ENCODE assay signal across 19 cellular contexts in the genomic region with DNA sequence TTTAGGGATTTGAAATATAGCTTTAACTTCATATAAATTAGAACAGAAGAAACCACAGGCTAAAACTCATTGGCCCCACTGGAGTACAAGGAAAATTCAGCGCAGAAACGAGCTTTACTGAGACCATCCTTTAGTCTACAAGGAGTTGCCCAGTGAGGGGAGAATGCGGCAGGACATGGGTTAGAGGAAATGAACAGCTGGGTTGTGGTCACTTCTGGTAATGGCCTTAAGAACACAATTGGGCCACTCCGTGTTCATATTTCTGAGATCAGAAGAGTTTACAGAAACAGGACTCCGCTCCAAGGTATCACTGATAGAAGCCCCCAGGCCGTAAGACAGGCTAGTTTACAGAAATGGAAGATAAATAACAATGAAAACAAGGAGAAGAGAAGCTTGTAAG.
DNase-seq lines count a peak whose midpoint lies in the region; ATAC-seq and TF ChIP-seq lines count a peak whose summit lies in the region.
"Had no signal": no experiment of that assay in that cellular context is flagged by ENCODE, and none has a peak within 500 bp of the region (broad histone marks: within the 10 kb centered on the region; RNA-seq: fewer than 3 reads in every experiment).

No MANE protein-coding gene starts in this region.

- TF ChIP-seq EP300 in sigmoid colon (IDR thresholded peaks at IDR 0.05), result no peak

- 97 to 98% methylated on average over 6 of the region's 6 CpGs for WGBS in mesodermal cell (ENCODE audit: insufficient coverage in 2 of 2), 2 experiments
- 92 to 94% methylated on average over 6 of the region's 6 CpGs for WGBS in sigmoid colon, 2 donors

- DNase-seq in left ventricle myocardium inferior (no peak), cardiac septum (ENCODE audit: low spot score) (no peak), sigmoid colon (no peak), vagina (ENCODE audit: extremely low spot score in 2 of 2) (no peak), Kasumi-1 (lab: John Stamatoyannopoulos, UW) (no peak), iPS-NIHi11 (ENCODE audit: low spot score) (no peak)
- DNase-seq: activated CD4-positive, alpha-beta T cell treated with anti-CD3 and anti-CD28 coated beads, Interleukin-2, amount 50 U/mL, for 48 hours; activated naive CD4-positive, alpha-beta T cell treated with anti-CD3 and anti-CD28 coated beads for 36 hours; activated T-cell treated with anti-CD3 and anti-CD28 coated beads for 4 hours; DMS53; mammary epithelial cell; NCI-H1092 treated with DMSO at 0.1 percent for 48 hours; NCI-H526; SIG-M5; stimulated activated CD4-positive, alpha-beta T cell treated with anti-CD3 and anti-CD28 coated beads, Interleukin-2, amount 100 ng/mL, for 48 hours; WERI-Rb-1 had no signal

- TF ChIP-seq CTCF in left ventricle myocardium inferior (IDR thresholded peaks at IDR 0.05; ENCODE audit: borderline replicate concordance), result no peak
- TF ChIP-seq CTCF in sigmoid colon (IDR thresholded peaks at IDR 0.05), result no peak
- no peak for TF ChIP-seq CTCF in vagina (IDR thresholded peaks at IDR 0.05)

- H3K4me3 ChIP-seq in left ventricle myocardium inferior (no peak overlapping the region), mesodermal cell (ENCODE audit: extremely low read depth, insufficient read depth, low read length, poor library complexity, severe bottlenecking) (no peak overlapping the region), sigmoid colon (no peak overlapping the region), vagina (no peak overlapping the region)
- H3K4me3 ChIP-seq: A549 had no signal

- H3K27ac ChIP-seq in left ventricle myocardium inferior (replicated peaks) (peak overlapping the region; percentile 53), mesodermal cell (ENCODE audit: low read depth, low read length, severe bottlenecking) (peak overlapping the region; percentile 86), sigmoid colon (peak overlapping the region in 3 of 4 donors; percentile 56 to 80 (median 71)), vagina (peak overlapping the region; percentile 45)
- H3K27ac ChIP-seq: WERI-Rb-1 had no signal

- ATAC-seq in GM18868 (IDR thresholded peaks at IDR 0.05; ENCODE audit: unreplicated experiment), result no peak
- ATAC-seq: A549 had no signal

- no peaks in the 10 kb centered on the region for H3K27me3 ChIP-seq in left ventricle myocardium inferior (ENCODE audit: low read depth)
- H3K27me3 ChIP-seq in sigmoid colon, result no peaks in the 10 kb centered on the region
- H3K27me3 ChIP-seq in vagina, result no peaks in the 10 kb centered on the region

- H3K9me3 ChIP-seq in left ventricle myocardium inferior (replicated peaks) (no peaks in the 10 kb centered on the region), mesodermal cell (ENCODE audit: control insufficient read depth, low read length) (no peaks in the 10 kb centered on the region), sigmoid colon (no peaks in the 10 kb centered on the region), vagina (no peaks in the 10 kb centered on the region)
- H3K9me3 ChIP-seq: A549 had no signal

- H3K36me3 ChIP-seq in left ventricle myocardium inferior, result no peaks in the 10 kb centered on the region
- H3K36me3 ChIP-seq in mesodermal cell (ENCODE audit: control insufficient read depth, insufficient read depth, low read length), result no peaks in the 10 kb centered on the region
- H3K36me3 ChIP-seq in sigmoid colon, result no peaks in the 10 kb centered on the region
- H3K36me3 ChIP-seq in vagina, result no peaks in the 10 kb centered on the region
- H3K36me3 ChIP-seq: WERI-Rb-1 had no signal

- intact Hi-C loops in left ventricle myocardium inferior (cut with micrococcal nuclease), result no loop called here
- intact Hi-C loops in cardiac septum (cut with DNase I), result loop anchor here (2.0 kb wide), 1 partner anchor 17 kb away; no protein-coding TSS in a partner anchor
- intact Hi-C loops in sigmoid colon (cut with DNase I), result no loop called here
- intact Hi-C loops in vagina (cut with DNase I), result loop anchor here (10.0 kb wide), 2 partner anchors 75 to 125 kb away; no protein-coding TSS in a partner anchor

- peaks cover 36% of the 10 kb centered on the region for H3K4me1 ChIP-seq in left ventricle myocardium inferior
- H3K4me1 ChIP-seq in mesodermal cell (ENCODE audit: control insufficient read depth, insufficient read depth, low read length, poor library complexity, severe bottlenecking), result peaks cover 21% of the 10 kb centered on the region
- H3K4me1 ChIP-seq in sigmoid colon, result peaks cover 0 to 31% (median 23%) of the 10 kb centered on the region in 4 donors
- H3K4me1 ChIP-seq in vagina, result no peaks in the 10 kb centered on the region
- H3K4me1 ChIP-seq: A549 had no signal

- TF ChIP-seq POLR2A in sigmoid colon (IDR thresholded peaks at IDR 0.05) (no peak), vagina (IDR thresholded peaks at IDR 0.05) (no peak)

Comparison
In these comparisons a context has a peak if more than half of its experiments do, and no peak if none do; other contexts are left out.
1. intact Hi-C loops: an anchor here in cardiac septum (2.0 kb wide) and vagina (10.0 kb wide); none called in left ventricle myocardium inferior and sigmoid colon.